8 cellular contexts compared by ENCODE assay signal in genomic region chr2:65056990-65057375, GRCh38. TPM values are rescaled to one million over a fixed set of nuclear protein-coding genes. Genes with fewer than 3 reads are reported as not detected.
DNase-seq lines count a peak whose midpoint lies in the region; ATAC-seq and TF ChIP-seq lines count a peak whose summit lies in the region.

No MANE protein-coding gene starts in this region.

- H3K4me2 ChIP-seq in smooth muscle cell, result peak overlapping the region; percentile 94

- no peak for ATAC-seq in activated CD8-positive, alpha-beta T cell treated with anti-CD3 and anti-CD28 coated beads for 36 hours
- no peak for ATAC-seq in right cardiac atrium
- no peak for ATAC-seq in GM21360 (IDR thresholded peaks at IDR 0.05; ENCODE audit: unreplicated experiment)

- CTCF ChIA-PET in activated CD8-positive, alpha-beta T cell treated with anti-CD3 and anti-CD28 coated beads for 36 hours (lab: Charles Lee), result interaction anchor here (0.6 to 1.6 kb wide), 6 partner anchors 16 to 155 kb away, joined by 3 to 5 read pairs (median 3); partner anchors contain the start of gene RAB1A

- H3K27ac Mint-ChIP-seq in activated CD8-positive, alpha-beta T cell treated with anti-CD3 and anti-CD28 coated beads for 36 hours, result peak overlapping the region; percentile 60

- no peaks in the 10 kb centered on the region for H3K9me3 Mint-ChIP-seq in activated CD8-positive, alpha-beta T cell treated with anti-CD3 and anti-CD28 coated beads for 36 hours

- POLR2A ChIA-PET in activated CD8-positive, alpha-beta T cell treated with anti-CD3 and anti-CD28 coated beads for 36 hours (lab: Charles Lee), result interaction anchor here (0.6 to 1.4 kb wide), 5 partner anchors 9 to 175 kb away, joined by 3 to 4 read pairs (median 3); no protein-coding TSS in a partner anchor

- DNase-seq in HFF-Myc (ENCODE audit: extremely low read depth, low read depth) (no peak), right cardiac atrium (no peak), smooth muscle cell (lab: John Stamatoyannopoulos, UW; ENCODE audit: unreplicated experiment) (no peak), NCI-H2227 (lab: John Stamatoyannopoulos, UW; ENCODE audit: unreplicated experiment) (no peak), NCI-H2029 treated with DMSO at 0.1 percent for 48 hours (lab: John Stamatoyannopoulos, UW) (no peak), NCI-H748 treated with DMSO at 0.1 percent for 48 hours (lab: John Stamatoyannopoulos, UW) (no peak)
- DNase-seq in activated CD8-positive, alpha-beta T cell treated with anti-CD3 and anti-CD28 coated beads for 36 hours, result no peak

- H3K27me3 ChIP-seq in right cardiac atrium (ENCODE audit: control insufficient read depth, insufficient read depth) (no peaks in the 10 kb centered on the region), smooth muscle cell (ENCODE audit: low read depth) (no peaks in the 10 kb centered on the region)

- intact Hi-C loops in activated CD8-positive, alpha-beta T cell treated with anti-CD3 and anti-CD28 coated beads for 36 hours (cut with micrococcal nuclease), result loop anchor here (10.0 kb wide), 1 partner anchor 498 kb away; no protein-coding TSS in a partner anchor
- intact Hi-C loops in right cardiac atrium (cut with DNase I), result no loop called here

- peaks cover 43% of the 10 kb centered on the region for H4K20me1 ChIP-seq in smooth muscle cell (ENCODE audit: low read depth)

- no peak overlapping the region for H2AFZ ChIP-seq in smooth muscle cell (ENCODE audit: low read depth)

- WGBS in right cardiac atrium, result 1% methylated on average over 9 of the region's 9 CpGs
- 8% methylated on average over 9 of the region's 9 CpGs for WGBS in smooth muscle cell (ENCODE audit: low lambda C conversion rate)

- no peaks in the 10 kb centered on the region for H3K36me3 ChIP-seq in smooth muscle cell (ENCODE audit: low read depth)

- peaks cover 41% of the 10 kb centered on the region for H3K79me2 ChIP-seq in smooth muscle cell (ENCODE audit: low read depth)

- peaks cover 51% of the 10 kb centered on the region for H3K4me1 Mint-ChIP-seq in activated CD8-positive, alpha-beta T cell treated with anti-CD3 and anti-CD28 coated beads for 36 hours (ENCODE audit: low read depth)

- peak overlapping the region; percentile 67 for H3K4me3 ChIP-seq in HFF-Myc (replicated peaks; ENCODE audit: low read depth, low read length)
- peak overlapping the region; percentile 68 for H3K4me3 ChIP-seq in right cardiac atrium (ENCODE audit: low read length)
- H3K4me3 ChIP-seq in smooth muscle cell, result peak overlapping the region; percentile 75

- no peak for TF ChIP-seq CTCF in HFF-Myc (IDR thresholded peaks at IDR 0.05; ENCODE audit: low read depth, low read length, missing control alignments)
- TF ChIP-seq CTCF in activated CD8-positive, alpha-beta T cell treated with anti-CD3 and anti-CD28 coated beads for 36 hours (IDR thresholded peaks at IDR 0.05), result no peak
- no peak for TF ChIP-seq CTCF in smooth muscle cell (IDR thresholded peaks at IDR 0.05; ENCODE audit: borderline replicate concordance, insufficient read depth, poor library complexity, severe bottlenecking)

- H3K36me3 Mint-ChIP-seq in activated CD8-positive, alpha-beta T cell treated with anti-CD3 and anti-CD28 coated beads for 36 hours (ENCODE audit: low read depth), result no peaks in the 10 kb centered on the region

- peak overlapping the region; percentile 41 for H3K9ac ChIP-seq in smooth muscle cell (ENCODE audit: low read depth)

- peaks cover 8% of the 10 kb centered on the region for H3K4me1 ChIP-seq in right cardiac atrium (ENCODE audit: control insufficient read depth, insufficient read depth, low read length)
- H3K4me1 ChIP-seq in smooth muscle cell (ENCODE audit: low read depth), result peaks cover 9% of the 10 kb centered on the region

- H3K9me3 ChIP-seq in right cardiac atrium (ENCODE audit: control insufficient read depth, low read length) (no peaks in the 10 kb centered on the region), smooth muscle cell (replicated peaks; ENCODE audit: low read depth) (no peaks in the 10 kb centered on the region)

- no peaks in the 10 kb centered on the region for H3F3A ChIP-seq in smooth muscle cell (ENCODE audit: low read depth)

- no peaks in the 10 kb centered on the region for H3K27me3 Mint-ChIP-seq in activated CD8-positive, alpha-beta T cell treated with anti-CD3 and anti-CD28 coated beads for 36 hours

- H3K4me3 Mint-ChIP-seq in activated CD8-positive, alpha-beta T cell treated with anti-CD3 and anti-CD28 coated beads for 36 hours, result peak overlapping the region; percentile 79

- H3K27ac ChIP-seq in right cardiac atrium (ENCODE audit: low read length), result peak overlapping the region; percentile 78
- peak overlapping the region; percentile 12 for H3K27ac ChIP-seq in smooth muscle cell (ENCODE audit: low read depth)

RNA-seq across cellular contexts. Expression of gene CEP68, which starts 0.8 kb away (rescaled TPM):
- total RNA-seq in activated CD8-positive, alpha-beta T cell treated with anti-CD3 and anti-CD28 coated beads for 36 hours, result 1 to 10 TPM; 6.0 to 6.3 TPM
- total RNA-seq in right cardiac atrium, result 10 to 100 TPM; 12.0 to 19.3 (median 15.1) TPM
- 8.6 TPM for polyA plus RNA-seq in right cardiac atrium
- total RNA-seq in smooth muscle cell, result 3.2 and 5.7 TPM in 2 replicates
- 8.4 and 12.8 TPM in 2 replicates for polyA plus RNA-seq in smooth muscle cell
